Comparison of ENCODE assay signal across 8 cellular contexts in genomic region chr5:62305715-62306493, GRCh38. TPM values are rescaled to one million over a fixed set of nuclear protein-coding genes. Genes with fewer than 3 reads are reported as not detected.
DNase-seq lines count a peak whose midpoint lies in the region; ATAC-seq and TF ChIP-seq lines count a peak whose summit lies in the region.

TSS of gene KIF2A (plus strand) at chr5:62306206. CDS start at chr5:62306473, 267 bp downstream.

- H3K9me3 Mint-ChIP-seq in T-cell, result no peaks in the 10 kb centered on the region

- TF ChIP-seq CTCF in GM13977 (IDR thresholded peaks at IDR 0.05; ENCODE audit: extremely low read depth, insufficient read depth, missing control alignments) (no peak), heart left ventricle (IDR thresholded peaks at IDR 0.05) (peak in 5 of 12 donors; percentile 5 to 45 (median 34)), transverse colon (IDR thresholded peaks at IDR 0.05) (peak in 3 of 5 experiments; percentile 21 to 43 (median 24))

- no peaks in the 10 kb centered on the region for H3K27me3 Mint-ChIP-seq in T-cell

- H3K4me1 ChIP-seq in heart left ventricle (peaks cover 0 to 40% (median 12%) of the 10 kb centered on the region in 12 donors), transverse colon (peaks cover 8 to 26% (median 13%) of the 10 kb centered on the region in 4 donors)

- ATAC-seq in HG02870 (IDR thresholded peaks at IDR 0.05; ENCODE audit: unreplicated experiment) (peak; percentile 84), T-cell (replicated peaks in 1 of 4) (peak; percentile 86 to 90 (median 89)), heart left ventricle (peak; percentile 94 to 100 (median 98))

- H3K9me3 ChIP-seq in heart left ventricle (no peaks in the 10 kb centered on the region), transverse colon (no peaks in the 10 kb centered on the region)

- intact Hi-C loops in heart left ventricle (cut with DNase I), result loop anchor here in 3 of 10 donors (5.0 to 10.0 kb wide), 3 partner anchors 36 to 99 kb away; partner anchors contain the start of gene DIMT1 (in 2 of the 3)
- intact Hi-C loops in transverse colon (cut with DNase I; ENCODE audit: low total_unique reads), result no loop called here

- CTCF ChIA-PET in T-cell (lab: Charles Lee), result interaction anchor here in 1 of 2 donors (0.9 to 1.7 kb wide), 8 partner anchors 9 to 98 kb away, joined by 3 to 17 read pairs (median 4); partner anchors contain the start of gene DIMT1

- H3K27me3 ChIP-seq in heart left ventricle, result no peaks in the 10 kb centered on the region
- H3K27me3 ChIP-seq in transverse colon, result no peaks in the 10 kb centered on the region

- DNase-seq in GM13977 (ENCODE audit: low spot score) (peak; percentile 99), NCI-H146 (lab: John Stamatoyannopoulos, UW) (peak; percentile 92), T-cell (peak; percentile 82 to 95 (median 88)), heart left ventricle (peak; percentile 90 to 95 (median 92)), pons (ENCODE audit: low spot score) (peak; percentile 91), transverse colon (peak; percentile 93)

- peaks cover 48 to 54% (median 50%) of the 10 kb centered on the region in 3 donors for H3K4me1 Mint-ChIP-seq in T-cell

- in situ Hi-C loops in GM13977 (cut with MboI; ENCODE audit: low pct_unique_long_range_greater_than_20kb, low sequenced_read_pairs, unreplicated experiment) (no loop called here), transverse colon (cut with MboI; ENCODE audit: low pct_ligation_motif_present in 1 of 4, low pct_unique_long_range_greater_than_20kb in 1 of 4, low sequenced_read_pairs in 3 of 4) (no loop called here)

- TF ChIP-seq EP300 in transverse colon (IDR thresholded peaks at IDR 0.05; ENCODE audit: low read depth), result no peak

- peaks cover 24% of the 10 kb centered on the region for H3K36me3 Mint-ChIP-seq in T-cell

- WGBS in adipose tissue, 3 donors, result 0% methylated on average over 65 to 85 of the region's 86 CpGs
- WGBS in heart left ventricle, 4 donors, result 0 to 2% (median 1%) methylated on average over 17 to 86 of the region's 86 CpGs
- 1% methylated on average over 40 of the region's 86 CpGs; no CpG with 5 or more reads in 1 of the 2 donors for WGBS in transverse colon (ENCODE audit: low coverage in 1 of 2), 2 donors

- H3K27ac Mint-ChIP-seq in T-cell, result peak within 1 kb of the TSS; percentile 96 to 98

- H3K36me3 ChIP-seq in heart left ventricle (no peaks in the 10 kb centered on the region), transverse colon (no peaks in the 10 kb centered on the region)

- peak in 1 of 2 donors; percentile 59 for TF ChIP-seq POLR2A in heart left ventricle (IDR thresholded peaks at IDR 0.05)
- no peak for TF ChIP-seq POLR2A in transverse colon (IDR thresholded peaks at IDR 0.05)

- POLR2A ChIA-PET in T-cell (lab: Charles Lee), result interaction anchor here (0.6 to 1.6 kb wide), 9 partner anchors 9 to 107 kb away, joined by 3 to 9 read pairs (median 3); partner anchors contain the start of genes DIMT1 (in 1 of the 2) and IPO11 (in 1 of the 2)

- peak within 1 kb of the TSS; percentile 95 to 99 (median 97) for H3K4me3 Mint-ChIP-seq in T-cell

- H3K27ac ChIP-seq in adipose tissue (ENCODE audit: low read depth, low read length) (peak within 1 kb of the TSS; percentile 70), heart left ventricle (peak within 1 kb of the TSS; percentile 83 to 94 (median 86)), transverse colon (peak within 1 kb of the TSS; percentile 91 to 97 (median 92))

- H3K4me3 ChIP-seq in heart left ventricle (peak within 1 kb of the TSS; percentile 66 to 100 (median 96)), transverse colon (peak within 1 kb of the TSS; percentile 53 to 89 (median 66))

RNA-seq across cellular contexts. Expression of gene KIF2A, which starts in this region (rescaled TPM):
- total RNA-seq in T-cell (100 to 1,000 TPM in 4 of 5 donors, 10 to 100 TPM in 1; 99.8 to 122 (median 107) TPM), heart left ventricle (10 to 100 TPM in 5 of 9 donors, 1 to 10 TPM in 4; 7.7 to 18.8 (median 14.3) TPM), transverse colon (10 to 100 TPM; 15.3 to 61.9 (median 32.7) TPM)
- polyA plus RNA-seq in adipose tissue (10 to 100 TPM in 1 of 3 donors, 1 to 10 TPM in 2; 8.2 to 13.0 (median 9.2) TPM), heart left ventricle (10 to 100 TPM in 1 of 2 donors, 1 to 10 TPM in 1; 1.5 to 10.7 TPM)

Comparison
In these comparisons a context has a peak if more than half of its experiments do, and no peak if none do; other contexts are left out.
1. Peak in every context shown above with its lines: DNase-seq, ATAC-seq, H3K4me3 ChIP-seq and H3K27ac ChIP-seq.